Comparison of ENCODE assay signal across 21 cellular contexts in genomic region chr16:79623076-79623475, GRCh38.
"Had no signal": no experiment of that assay in that cellular context is flagged by ENCODE, and none has a peak within 500 bp of the region (broad histone marks: within the 10 kb centered on the region; RNA-seq: fewer than 3 reads in every experiment).

No MANE protein-coding gene starts in this region.

- H3K27ac Mint-ChIP-seq: dendritic cell treated with granulocyte-macrophage colony-stimulating factor and Interleukin-4, amounts not matched to agents 40 ng/mL and 50 ng/mL, for 4 days; naive thymus-derived CD4-positive, alpha-beta T cell; nephron progenitor cell; stimulated activated effector memory CD8-positive, alpha-beta T cell treated with anti-CD3 and anti-CD28 coated beads, Interleukin-12 subunit alpha, Interleukin-12 subunit beta, amount 100 ng/mL, for 72 hours had no signal

- H3K27ac ChIP-seq: esophagus squamous epithelium, gastroesophageal sphincter, left ventricle myocardium inferior, neutrophil, psoas muscle, right lobe of liver, transverse colon had no signal

- H3K9me3 Mint-ChIP-seq: dendritic cell treated with granulocyte-macrophage colony-stimulating factor and Interleukin-4, amounts not matched to agents 40 ng/mL and 50 ng/mL, for 4 days; stimulated activated effector memory CD8-positive, alpha-beta T cell treated with anti-CD3 and anti-CD28 coated beads, Interleukin-12 subunit alpha, Interleukin-12 subunit beta, amount 100 ng/mL, for 72 hours had no signal

- H3K9me3 ChIP-seq: esophagus squamous epithelium, gastroesophageal sphincter, left ventricle myocardium inferior, neutrophil, psoas muscle, right lobe of liver, transverse colon had no signal

- H3K4me3 ChIP-seq: esophagus squamous epithelium, gastroesophageal sphincter, left ventricle myocardium inferior, lung, psoas muscle, right lobe of liver, transverse colon had no signal

- H3K4me3 Mint-ChIP-seq: dendritic cell treated with granulocyte-macrophage colony-stimulating factor and Interleukin-4, amounts not matched to agents 40 ng/mL and 50 ng/mL, for 4 days; naive thymus-derived CD4-positive, alpha-beta T cell; nephron progenitor cell; stimulated activated effector memory CD8-positive, alpha-beta T cell treated with anti-CD3 and anti-CD28 coated beads, Interleukin-12 subunit alpha, Interleukin-12 subunit beta, amount 100 ng/mL, for 72 hours had no signal

- H3K36me3 ChIP-seq: esophagus squamous epithelium, gastroesophageal sphincter, left ventricle myocardium inferior, neutrophil, right lobe of liver, transverse colon had no signal

- H3K4me1 ChIP-seq: gastroesophageal sphincter, left ventricle myocardium inferior, psoas muscle, right lobe of liver, transverse colon had no signal

- H3K27me3 ChIP-seq: neutrophil, right lobe of liver had no signal

- DNase-seq: esophagus squamous epithelium; foreskin fibroblast; glutamatergic neuron; islet precursor cell; left ventricle myocardium inferior; mesendoderm; naive thymus-derived CD4-positive, alpha-beta T cell; nephron progenitor cell; psoas muscle; retina; right lobe of liver; stimulated activated CD4-positive, alpha-beta T cell treated with anti-CD3 and anti-CD28 coated beads, Interleukin-4, amount 100 ng/mL, for 1 hour; stimulated activated CD8-positive, alpha-beta memory T cell treated with anti-CD3 and anti-CD28 coated beads, Interleukin-4, amount 100 ng/mL, for 48 hours; stimulated activated naive CD8-positive, alpha-beta T cell treated with anti-CD3 and anti-CD28 coated beads, Interleukin-15, Interleukin-2, amounts not matched to agents 100 U/mL and 50 U/mL, for 24 hours; transverse colon had no signal

- FAIRE-seq: colon had no signal
